23 cellular contexts compared by ENCODE assay signal in genomic region chr18:63977040-63977439, GRCh38. TPM values are rescaled to one million over a fixed set of nuclear protein-coding genes. Genes with fewer than 3 reads are reported as not detected.
DNase-seq lines count a peak whose midpoint lies in the region; ATAC-seq and TF ChIP-seq lines count a peak whose summit lies in the region.
"Had no signal": no experiment of that assay in that cellular context is flagged by ENCODE, and none has a peak within 500 bp of the region (broad histone marks: within the 10 kb centered on the region; RNA-seq: fewer than 3 reads in every experiment).

No MANE protein-coding gene starts in this region.

- TF ChIP-seq CTCF in CD14-positive monocyte (IDR thresholded peaks at IDR 0.05) (no peak), HL-60 (IDR thresholded peaks at IDR 0.05; ENCODE audit: insufficient read depth, low read length) (no peak)

- H3K27me3 ChIP-seq in HL-60 (ENCODE audit: insufficient read depth, poor library complexity, severe bottlenecking) = no peaks in the 10 kb centered on the region
- no peaks in the 10 kb centered on the region for H3K27me3 ChIP-seq in effector memory CD4-positive, alpha-beta T cell (replicated peaks; ENCODE audit: control insufficient read depth, insufficient read depth, low read length, poor library complexity, severe bottlenecking)
- H3K27me3 ChIP-seq: BE2C; BLaER1 treated with 17β-estradiol and CSF1 and Interleukin-3, amounts not matched to agents 10 nM and 100 nM had no signal

- no peak overlapping the region for H3K4me3 ChIP-seq in HL-60 (replicated peaks; ENCODE audit: insufficient read depth, low read length)
- H3K4me3 ChIP-seq in effector memory CD4-positive, alpha-beta T cell (ENCODE audit: insufficient read depth, low read depth, low read length, poor library complexity, severe bottlenecking) = no peak overlapping the region
- H3K4me3 ChIP-seq: A549; BLaER1 treated with 17β-estradiol and CSF1 and Interleukin-3, amounts not matched to agents 10 nM and 100 nM; GM12878; GM23338 had no signal

- intact Hi-C loops in CD14-positive monocyte (cut with micrococcal nuclease) = loop anchor here (5.0 to 10.0 kb wide), 4 partner anchors 85 to 1262 kb away; partner anchors contain the start of genes PHLPP1 (in 1 of the 2) and VPS4B (in 1 of the 2)

- no peak overlapping the region for H3K4me3 Mint-ChIP-seq in activated naive CD4-positive, alpha-beta T cell treated with anti-CD3 and anti-CD28 coated beads, Interleukin-2, amount 10 ng/mL, durations not matched to agents 7 days and 5 days
- H3K4me3 Mint-ChIP-seq in CD14-positive monocyte = no peak overlapping the region
- H3K4me3 Mint-ChIP-seq in stimulated activated effector memory CD8-positive, alpha-beta T cell treated with anti-CD3 and anti-CD28 coated beads, Interleukin-12 subunit alpha, Interleukin-12 subunit beta, amount 100 ng/mL, for 72 hours = no peak overlapping the region
- H3K4me3 Mint-ChIP-seq: CD4-positive, alpha-beta memory T cell; GM23338; H9 had no signal

- no peaks in the 10 kb centered on the region for H3K27me3 Mint-ChIP-seq in activated naive CD4-positive, alpha-beta T cell treated with anti-CD3 and anti-CD28 coated beads, Interleukin-2, amount 10 ng/mL, durations not matched to agents 7 days and 5 days
- H3K27me3 Mint-ChIP-seq in CD14-positive monocyte (ENCODE audit: low read depth in 3 of 3) = peaks cover 0 to under 1% (median 0%) of the 10 kb centered on the region in 3 donors
- H3K27me3 Mint-ChIP-seq: CD4-positive, alpha-beta memory T cell had no signal

- no peaks in the 10 kb centered on the region for H3K4me1 ChIP-seq in effector memory CD4-positive, alpha-beta T cell (ENCODE audit: control insufficient read depth, insufficient read depth, low read length, poor library complexity, severe bottlenecking)
- H3K4me1 ChIP-seq: BE2C, Caco-2 had no signal

- peaks cover 9% of the 10 kb centered on the region for H3K4me1 Mint-ChIP-seq in activated naive CD4-positive, alpha-beta T cell treated with anti-CD3 and anti-CD28 coated beads, Interleukin-2, amount 10 ng/mL, durations not matched to agents 7 days and 5 days
- H3K4me1 Mint-ChIP-seq in CD14-positive monocyte = peaks cover 92% of the 10 kb centered on the region
- peaks cover 32% of the 10 kb centered on the region for H3K4me1 Mint-ChIP-seq in stimulated activated effector memory CD8-positive, alpha-beta T cell treated with anti-CD3 and anti-CD28 coated beads, Interleukin-12 subunit alpha, Interleukin-12 subunit beta, amount 100 ng/mL, for 72 hours

- ATAC-seq in activated naive CD4-positive, alpha-beta T cell treated with anti-CD3 and anti-CD28 coated beads, Interleukin-2, amount 50 U/mL, for 72 hours = peak; percentile 59 to 69
- peak; percentile 79 for ATAC-seq in stimulated activated effector memory CD8-positive, alpha-beta T cell treated with anti-CD3 and anti-CD28 coated beads, Interleukin-12 subunit alpha, Interleukin-12 subunit beta, amount 100 ng/mL, for 72 hours
- no peak for ATAC-seq in HG03175 (IDR thresholded peaks at IDR 0.05; ENCODE audit: unreplicated experiment)
- ATAC-seq: A549, GM12878, HCT116 had no signal

- no peak for DNase-seq in activated naive CD4-positive, alpha-beta T cell treated with anti-CD3 and anti-CD28 coated beads, Interleukin-2, amount 50 U/mL, for 72 hours (ENCODE audit: low spot score in 2 of 2)
- no peak for DNase-seq in activated naive CD4-positive, alpha-beta T cell treated with anti-CD3 and anti-CD28 coated beads, Interleukin-2, amount 10 ng/mL, durations not matched to agents 7 days and 5 days
- DNase-seq in CD14-positive monocyte (ENCODE audit: low spot score) (no peak), HL-60 (ENCODE audit: low read depth in 1 of 2, low spot score in 1 of 2) (no peak)
- DNase-seq in stimulated activated effector memory CD8-positive, alpha-beta T cell treated with anti-CD3 and anti-CD28 coated beads, Interleukin-12 subunit alpha, Interleukin-12 subunit beta, amount 100 ng/mL, for 72 hours (ENCODE audit: low spot score in 2 of 2) = no peak
- DNase-seq in effector memory CD4-positive, alpha-beta T cell = no peak
- DNase-seq: 8988T; ACHN; AML-193; BE2C; Caco-2; CD4-positive, alpha-beta memory T cell; DMS 273 treated with DMSO at 0.1 percent for 48 hours; DMS79; EL; GDM1; H9 had no signal

- peak overlapping the region; percentile 73 for H3K27ac ChIP-seq in HL-60 (replicated peaks)
- no peak overlapping the region for H3K27ac ChIP-seq in effector memory CD4-positive, alpha-beta T cell (ENCODE audit: insufficient read depth, low read length, poor library complexity, severe bottlenecking)
- H3K27ac ChIP-seq: A549 had no signal

- H3K36me3 Mint-ChIP-seq in activated naive CD4-positive, alpha-beta T cell treated with anti-CD3 and anti-CD28 coated beads, Interleukin-2, amount 50 U/mL, for 72 hours = peaks cover 0 to 18% of the 10 kb centered on the region in 2 donors
- no peaks in the 10 kb centered on the region for H3K36me3 Mint-ChIP-seq in activated naive CD4-positive, alpha-beta T cell treated with anti-CD3 and anti-CD28 coated beads, Interleukin-2, amount 10 ng/mL, durations not matched to agents 7 days and 5 days
- H3K36me3 Mint-ChIP-seq in CD14-positive monocyte = peaks cover 23 to 43% of the 10 kb centered on the region in 2 donors
- H3K36me3 Mint-ChIP-seq in stimulated activated effector memory CD8-positive, alpha-beta T cell treated with anti-CD3 and anti-CD28 coated beads, Interleukin-12 subunit alpha, Interleukin-12 subunit beta, amount 100 ng/mL, for 72 hours = peaks cover 29% of the 10 kb centered on the region

- no peaks in the 10 kb centered on the region for H3K9me3 Mint-ChIP-seq in activated naive CD4-positive, alpha-beta T cell treated with anti-CD3 and anti-CD28 coated beads, Interleukin-2, amount 50 U/mL, for 72 hours
- no peaks in the 10 kb centered on the region for H3K9me3 Mint-ChIP-seq in activated naive CD4-positive, alpha-beta T cell treated with anti-CD3 and anti-CD28 coated beads, Interleukin-2, amount 10 ng/mL, durations not matched to agents 7 days and 5 days
- no peaks in the 10 kb centered on the region for H3K9me3 Mint-ChIP-seq in CD14-positive monocyte
- no peaks in the 10 kb centered on the region for H3K9me3 Mint-ChIP-seq in stimulated activated effector memory CD8-positive, alpha-beta T cell treated with anti-CD3 and anti-CD28 coated beads, Interleukin-12 subunit alpha, Interleukin-12 subunit beta, amount 100 ng/mL, for 72 hours
- H3K9me3 Mint-ChIP-seq: CD4-positive, alpha-beta memory T cell; GM23338; H9 had no signal

- H3K9me3 ChIP-seq in effector memory CD4-positive, alpha-beta T cell (ENCODE audit: control insufficient read depth, low read length) = no peaks in the 10 kb centered on the region
- H3K9me3 ChIP-seq: A549, BE2C, Caco-2 had no signal

- H3K27ac Mint-ChIP-seq in activated naive CD4-positive, alpha-beta T cell treated with anti-CD3 and anti-CD28 coated beads, Interleukin-2, amount 50 U/mL, for 72 hours = no peak overlapping the region
- H3K27ac Mint-ChIP-seq in activated naive CD4-positive, alpha-beta T cell treated with anti-CD3 and anti-CD28 coated beads, Interleukin-2, amount 10 ng/mL, durations not matched to agents 7 days and 5 days = no peak overlapping the region
- peak overlapping the region in 6 of 7 donors; percentile 56 to 87 (median 84) for H3K27ac Mint-ChIP-seq in CD14-positive monocyte
- H3K27ac Mint-ChIP-seq in stimulated activated effector memory CD8-positive, alpha-beta T cell treated with anti-CD3 and anti-CD28 coated beads, Interleukin-12 subunit alpha, Interleukin-12 subunit beta, amount 100 ng/mL, for 72 hours = peak overlapping the region; percentile 20
- H3K27ac Mint-ChIP-seq: CD4-positive, alpha-beta memory T cell; GM23338; H9 had no signal

- peaks cover 15% of the 10 kb centered on the region for H3K36me3 ChIP-seq in effector memory CD4-positive, alpha-beta T cell (ENCODE audit: control insufficient read depth, insufficient read depth, low read length)
- H3K36me3 ChIP-seq: BE2C had no signal

- CTCF ChIA-PET in activated naive CD4-positive, alpha-beta T cell treated with anti-CD3 and anti-CD28 coated beads, Interleukin-2, amount 10 ng/mL, durations not matched to agents 7 days and 5 days (lab: Charles Lee) = interaction anchor here (5.0 kb wide), 1 partner anchor 14 kb away, joined by 56 read pairs; no protein-coding TSS in a partner anchor

RNA-seq across cellular contexts. Expression of gene SERPINB8, which starts 7.2 kb away (rescaled TPM):
- 10 to 100 TPM in 1 of 2 donors, 1 to 10 TPM in 1; 7.8 to 23.0 TPM for total RNA-seq in activated naive CD4-positive, alpha-beta T cell treated with anti-CD3 and anti-CD28 coated beads, Interleukin-2, amount 50 U/mL, for 72 hours
- polyA plus RNA-seq in CD14-positive monocyte = 100 to 1,000 TPM; 115 to 141 TPM

RNA-seq across cellular contexts. Expression of gene HMSD, which starts 27.9 kb away (rescaled TPM):
- 10 to 100 TPM in 1 of 2 donors, under 1 TPM in 1; 0.61 to 38.0 TPM for total RNA-seq in activated naive CD4-positive, alpha-beta T cell treated with anti-CD3 and anti-CD28 coated beads, Interleukin-2, amount 50 U/mL, for 72 hours
- not detected for polyA plus RNA-seq in CD14-positive monocyte
- total RNA-seq: Caco-2 had no signal
- polyA plus RNA-seq: CD4-positive, alpha-beta memory T cell had no signal

Comparison
In these comparisons a context has a peak if more than half of its experiments do, and no peak if none do; other contexts are left out.
1. H3K27ac Mint-ChIP-seq: peak in CD14-positive monocyte (6 of 7) and stimulated activated effector memory CD8-positive, alpha-beta T cell treated with anti-CD3 and anti-CD28 coated beads, Interleukin-12 subunit alpha, Interleukin-12 subunit beta, amount 100 ng/mL, for 72 hours (single experiment); none in activated naive CD4-positive, alpha-beta T cell treated with anti-CD3 and anti-CD28 coated beads, Interleukin-2, amount 50 U/mL, for 72 hours (0 of 2) and activated naive CD4-positive, alpha-beta T cell treated with anti-CD3 and anti-CD28 coated beads, Interleukin-2, amount 10 ng/mL, durations not matched to agents 7 days and 5 days (single experiment).